In the genomic region with DNA sequence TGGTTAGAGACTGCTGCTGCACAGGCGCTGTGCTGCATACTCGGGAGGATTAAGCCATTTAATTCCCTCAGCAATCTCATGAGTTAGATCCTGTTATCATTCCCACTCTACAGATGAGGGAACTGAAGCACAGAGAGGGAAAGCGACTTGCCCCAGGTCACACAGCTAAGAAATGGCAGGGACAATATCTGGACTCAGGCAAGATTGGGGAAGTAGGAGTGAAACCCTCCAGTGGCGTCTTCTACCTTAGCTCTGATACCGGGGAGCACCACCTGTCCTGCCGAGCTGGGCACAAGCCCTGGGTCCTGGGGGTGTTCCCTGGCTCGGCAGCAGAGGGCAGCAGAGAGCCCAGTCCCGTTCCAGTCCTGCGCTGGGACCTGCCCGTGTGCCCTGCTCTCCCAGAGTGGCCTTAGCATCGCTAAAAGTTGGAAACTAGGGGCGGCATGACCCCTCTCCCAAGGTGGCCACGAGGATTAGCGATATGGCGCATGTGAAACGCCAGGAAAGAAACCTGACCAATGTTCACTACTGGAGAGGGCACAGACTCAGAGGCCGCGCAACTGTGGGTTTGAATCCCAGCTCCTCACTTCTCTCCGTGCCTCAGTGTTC, we compare ENCODE assay signal across 9 cellular contexts. TPM values are rescaled to one million over a fixed set of nuclear protein-coding genes. Genes with fewer than 3 reads are reported as not detected.
DNase-seq lines count a peak whose midpoint lies in the region; ATAC-seq and TF ChIP-seq lines count a peak whose summit lies in the region.
"Had no signal": no experiment of that assay in that cellular context is flagged by ENCODE, and none has a peak within 500 bp of the region (broad histone marks: within the 10 kb centered on the region; RNA-seq: fewer than 3 reads in every experiment).

No MANE protein-coding gene starts in this region.

- H3F3A ChIP-seq in SU-DHL-6 (ENCODE audit: insufficient read depth), result no peaks in the 10 kb centered on the region

- DNase-seq in NCI-H1436 (lab: John Stamatoyannopoulos, UW) (peak; percentile 58), NCI-H1436 treated with DMSO at 0.1 percent for 48 hours (lab: John Stamatoyannopoulos, UW) (no peak), MG63 (peak; percentile 68), right cardiac atrium (peak; percentile 75 to 92 (median 90))
- peak; percentile 90 for DNase-seq in activated naive CD8-positive, alpha-beta T cell treated with anti-CD3 and anti-CD28 coated beads, Interleukin-2, amount 10 ng/mL, durations not matched to agents 7 days and 5 days
- peak; percentile 56 to 85 for DNase-seq in stimulated activated CD4-positive, alpha-beta T cell treated with anti-CD3 and anti-CD28 coated beads, Interleukin-12 subunit alpha, Interleukin-12 subunit beta, amount 100 ng/mL, for 24 hours (ENCODE audit: low read depth in 2 of 2)

- no peaks in the 10 kb centered on the region for H4K20me1 ChIP-seq in SU-DHL-6 (ENCODE audit: low read depth, low read length)

- no peaks in the 10 kb centered on the region for H3K9me3 Mint-ChIP-seq in activated naive CD8-positive, alpha-beta T cell treated with anti-CD3 and anti-CD28 coated beads, Interleukin-2, amount 10 ng/mL, durations not matched to agents 7 days and 5 days

- intact Hi-C loops in right cardiac atrium (cut with DNase I), result loop anchor here in 3 of 4 donors (5.0 kb wide), 2 partner anchors 93 to 98 kb away; no protein-coding TSS in a partner anchor

- 22% methylated on average over 19 of the region's 19 CpGs for WGBS in right cardiac atrium

- H3K27ac ChIP-seq in SU-DHL-6 (ENCODE audit: low read depth, low read length) (no peak overlapping the region), right cardiac atrium (ENCODE audit: low read length) (no peak overlapping the region)

- POLR2A ChIA-PET in activated naive CD8-positive, alpha-beta T cell treated with anti-CD3 and anti-CD28 coated beads, Interleukin-2, amount 10 ng/mL, durations not matched to agents 7 days and 5 days (lab: Charles Lee), result interaction anchor here (0.8 to 1.7 kb wide), 6 partner anchors 9 to 129 kb away, joined by 3 to 12 read pairs (median 4); partner anchors contain the start of genes RPL18 and SPHK2

- H3K79me2 ChIP-seq in SU-DHL-6 (ENCODE audit: insufficient read depth, low read length), result no peaks in the 10 kb centered on the region

- H3K27me3 ChIP-seq in MG63, result no peaks in the 10 kb centered on the region
- no peaks in the 10 kb centered on the region for H3K27me3 ChIP-seq in SU-DHL-6 (ENCODE audit: low read length)
- H3K27me3 ChIP-seq in right cardiac atrium (ENCODE audit: control insufficient read depth, insufficient read depth), result no peaks in the 10 kb centered on the region

- H3K4me3 Mint-ChIP-seq in activated naive CD8-positive, alpha-beta T cell treated with anti-CD3 and anti-CD28 coated beads, Interleukin-2, amount 10 ng/mL, durations not matched to agents 7 days and 5 days, result no peak overlapping the region

- H3K9me2 ChIP-seq in SU-DHL-6 (replicated peaks; ENCODE audit: insufficient read depth, low read length), result no peaks in the 10 kb centered on the region

- H3K4me1 ChIP-seq in right cardiac atrium (ENCODE audit: control insufficient read depth, insufficient read depth, low read length), result no peaks in the 10 kb centered on the region

- no peak overlapping the region for H3K9ac ChIP-seq in SU-DHL-6 (ENCODE audit: low read length)

- peaks cover 20% of the 10 kb centered on the region for H3K4me1 Mint-ChIP-seq in activated naive CD8-positive, alpha-beta T cell treated with anti-CD3 and anti-CD28 coated beads, Interleukin-2, amount 10 ng/mL, durations not matched to agents 7 days and 5 days

- no peaks in the 10 kb centered on the region for H3K36me3 ChIP-seq in MG63
- no peaks in the 10 kb centered on the region for H3K36me3 ChIP-seq in SU-DHL-6 (ENCODE audit: low read length)

- H3K4me3 ChIP-seq in MG63, result no peak overlapping the region
- no peak overlapping the region for H3K4me3 ChIP-seq in SU-DHL-6 (ENCODE audit: insufficient read depth, low read length, poor library complexity, severe bottlenecking)
- H3K4me3 ChIP-seq in right cardiac atrium (ENCODE audit: low read length), result no peak overlapping the region

- H3K4me2 ChIP-seq in SU-DHL-6 (ENCODE audit: low read depth, low read length, poor library complexity, severe bottlenecking), result no peak overlapping the region

- H3K27me3 Mint-ChIP-seq in activated naive CD8-positive, alpha-beta T cell treated with anti-CD3 and anti-CD28 coated beads, Interleukin-2, amount 10 ng/mL, durations not matched to agents 7 days and 5 days, result peaks cover 21% of the 10 kb centered on the region

- H3K27ac Mint-ChIP-seq in activated naive CD8-positive, alpha-beta T cell treated with anti-CD3 and anti-CD28 coated beads, Interleukin-2, amount 10 ng/mL, durations not matched to agents 7 days and 5 days, result no peak overlapping the region

- no peaks in the 10 kb centered on the region for H3K36me3 Mint-ChIP-seq in activated naive CD8-positive, alpha-beta T cell treated with anti-CD3 and anti-CD28 coated beads, Interleukin-2, amount 10 ng/mL, durations not matched to agents 7 days and 5 days

- peak; percentile 82 for TF ChIP-seq CTCF in SU-DHL-6 (IDR thresholded peaks at IDR 0.05; ENCODE audit: insufficient read depth, low read length, poor library complexity, severe bottlenecking)

- no peak overlapping the region for H2AFZ ChIP-seq in SU-DHL-6 (ENCODE audit: low read depth, low read length, severe bottlenecking)

- ATAC-seq in activated naive CD8-positive, alpha-beta T cell treated with anti-CD3 and anti-CD28 coated beads, Interleukin-2, amount 10 ng/mL, durations not matched to agents 7 days and 5 days (ENCODE audit: low read depth), result peak; percentile 40
- ATAC-seq in right cardiac atrium, result no peak
- ATAC-seq in GM19351 (IDR thresholded peaks at IDR 0.05; ENCODE audit: unreplicated experiment), result no peak

- no peaks in the 10 kb centered on the region for H3K9me3 ChIP-seq in MG63
- no peaks in the 10 kb centered on the region for H3K9me3 ChIP-seq in SU-DHL-6 (ENCODE audit: insufficient read depth, low read length)
- no peaks in the 10 kb centered on the region for H3K9me3 ChIP-seq in right cardiac atrium (ENCODE audit: control insufficient read depth, low read length)

RNA-seq across cellular contexts. Expression of gene CYTH2, which starts 20.5 kb away (rescaled TPM):
- 84.7 and 163 TPM in 2 replicates for total RNA-seq in MG63 (2014; rRNA removed; shearing (Covaris generic); ENCODE audit: low replicate concordance)
- 10 to 100 TPM; 57.6 to 59.1 TPM for total RNA-seq in activated naive CD8-positive, alpha-beta T cell treated with anti-CD3 and anti-CD28 coated beads, Interleukin-2, amount 10 ng/mL, durations not matched to agents 7 days and 5 days
- 10 to 100 TPM; 26.0 to 35.0 (median 29.2) TPM for total RNA-seq in right cardiac atrium
- polyA plus RNA-seq in right cardiac atrium, result 27.4 TPM

RNA-seq across cellular contexts. Expression of gene LMTK3, which starts 21.9 kb away (rescaled TPM):
- not detected in 2 replicates for total RNA-seq in MG63 (2014; rRNA removed; shearing (Covaris generic); ENCODE audit: low replicate concordance)
- total RNA-seq in activated naive CD8-positive, alpha-beta T cell treated with anti-CD3 and anti-CD28 coated beads, Interleukin-2, amount 10 ng/mL, durations not matched to agents 7 days and 5 days, result 10 to 100 TPM; 10.2 to 12.8 TPM
- total RNA-seq in right cardiac atrium, result 1 to 10 TPM; 3.1 to 7.2 (median 5.5) TPM
- 2.9 TPM for polyA plus RNA-seq in right cardiac atrium
- total RNA-seq: glomerular endothelial cell had no signal

RNA-seq across cellular contexts. Expression of gene KCNJ14, which starts 34.3 kb away (rescaled TPM):
- 0.22 and 0.43 TPM in 2 replicates for total RNA-seq in MG63 (2014; rRNA removed; shearing (Covaris generic); ENCODE audit: low replicate concordance)
- total RNA-seq in activated naive CD8-positive, alpha-beta T cell treated with anti-CD3 and anti-CD28 coated beads, Interleukin-2, amount 10 ng/mL, durations not matched to agents 7 days and 5 days, result 1 to 10 TPM; 1.4 TPM
- total RNA-seq in right cardiac atrium, result under 1 TPM; 0.20 to 0.75 (median 0.23) TPM
- polyA plus RNA-seq in right cardiac atrium, result 0.16 TPM

RNA-seq across cellular contexts. Expression of gene GRWD1, which starts 43.9 kb away (rescaled TPM):
- 86.6 and 138 TPM in 2 replicates for total RNA-seq in MG63 (2014; rRNA removed; shearing (Covaris generic); ENCODE audit: low replicate concordance)
- 10 to 100 TPM; 31.3 to 36.0 TPM for total RNA-seq in activated naive CD8-positive, alpha-beta T cell treated with anti-CD3 and anti-CD28 coated beads, Interleukin-2, amount 10 ng/mL, durations not matched to agents 7 days and 5 days
- 10 to 100 TPM; 16.0 to 20.4 (median 17.3) TPM for total RNA-seq in right cardiac atrium
- 7.2 TPM for polyA plus RNA-seq in right cardiac atrium
